8 cellular contexts compared by ENCODE assay signal in the genomic region with DNA sequence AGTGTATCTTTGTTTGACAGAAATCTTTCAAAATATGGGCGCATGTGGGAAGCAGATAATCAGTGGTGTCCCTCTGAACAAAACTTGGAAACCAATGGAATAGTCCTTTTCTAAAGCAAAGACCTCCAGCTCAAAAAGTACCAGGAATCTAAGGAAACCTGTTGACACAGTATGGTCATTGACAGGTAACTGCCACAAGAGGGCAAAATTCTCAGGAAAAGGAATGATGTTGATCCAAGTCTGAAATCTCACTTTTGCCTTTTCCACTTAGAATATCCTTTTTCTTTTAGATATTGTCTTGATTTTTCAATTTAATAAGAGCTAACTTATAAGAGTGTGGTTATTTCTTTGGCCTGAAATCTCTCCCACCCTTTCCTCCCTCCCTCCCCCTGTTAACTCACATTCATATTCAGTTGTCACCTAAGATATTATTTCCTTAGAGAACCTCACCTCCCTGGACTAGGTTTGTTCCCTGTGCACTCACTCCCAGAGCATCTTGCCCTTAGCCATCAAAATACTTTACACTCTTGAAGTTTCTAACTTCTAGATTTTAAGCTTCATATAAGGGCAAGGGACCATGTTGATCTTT. TPM values are rescaled to one million over a fixed set of nuclear protein-coding genes. Genes with fewer than 3 reads are reported as not detected.
A peak's percentile ranks its signal among the peaks of the same experiment; 100 is the strongest.
DNase-seq lines count a peak whose midpoint lies in the region; ATAC-seq, FAIRE-seq and TF ChIP-seq lines count a peak whose summit lies in the region.

No MANE protein-coding gene starts in this region.

- H3K4me3 Mint-ChIP-seq in endothelial cell (ENCODE audit: unreplicated experiment), result no peak overlapping the region

- FAIRE-seq in A204.1 (lab: Jason Lieb, UNC), result peak; percentile 88
- FAIRE-seq in pancreas (lab: Jason Lieb, UNC), result no peak

- no peaks in the 10 kb centered on the region for H3K9me3 Mint-ChIP-seq in endothelial cell (ENCODE audit: unreplicated experiment)

- H3K4me3 ChIP-seq in pancreas, result no peak overlapping the region

- no peak overlapping the region for H3K27ac Mint-ChIP-seq in endothelial cell (ENCODE audit: unreplicated experiment)

- no peaks in the 10 kb centered on the region for H3K36me3 Mint-ChIP-seq in endothelial cell (ENCODE audit: low read depth, unreplicated experiment)

- no peak overlapping the region for H3K27ac ChIP-seq in pancreas

- WGBS in pancreas, 2 donors, result 36 to 37% methylated on average over 1 of the region's 1 CpG

- DNase-seq in NCI-H774 (lab: John Stamatoyannopoulos, UW) (peak; percentile 33), endothelial cell (ENCODE audit: low spot score) (peak; percentile 22), pancreas (no peak), activated T-cell treated with anti-CD3 and anti-CD28 coated beads for 4 hours (no peak)

- TF ChIP-seq CTCF in GM12872 (IDR thresholded peaks at IDR 0.05; ENCODE audit: insufficient read depth, low read depth, low read length) (peak; percentile 70), endothelial cell (IDR thresholded peaks at IDR 0.05; ENCODE audit: unreplicated experiment) (peak; percentile 77), pancreas (IDR thresholded peaks at IDR 0.05) (peak; percentile 24 to 57 (median 41))

- intact Hi-C loops in pancreas (cut with DNase I), result no loop called here

- H3K27me3 Mint-ChIP-seq in endothelial cell (ENCODE audit: unreplicated experiment), result no peaks in the 10 kb centered on the region

- H3K4me1 Mint-ChIP-seq in endothelial cell (ENCODE audit: unreplicated experiment), result no peaks in the 10 kb centered on the region

- no peaks in the 10 kb centered on the region for H3K4me1 ChIP-seq in pancreas

- H3K9me3 ChIP-seq in pancreas, result no peaks in the 10 kb centered on the region

- H3K36me3 ChIP-seq in pancreas, result no peaks in the 10 kb centered on the region

- ATAC-seq in pancreas (peak; percentile 68 to 77 (median 74)), esophagus mucosa (no peak), HG03439 (IDR thresholded peaks at IDR 0.05; ENCODE audit: unreplicated experiment) (no peak)

- no peaks in the 10 kb centered on the region for H3K27me3 ChIP-seq in pancreas

RNA-seq across cellular contexts. Expression of gene BARX1, which starts 59.0 kb away (rescaled TPM):
- 0.51 TPM for total RNA-seq in endothelial cell (ENCODE audit: unreplicated experiment)
- 1 to 10 TPM in 1 of 6 donors, under 1 TPM in 2, not detected in 3; 0.19 to 1.1 (median 0.35) TPM for total RNA-seq in pancreas
- 1 to 10 TPM; 1.2 to 3.7 TPM for polyA plus RNA-seq in pancreas
- total RNA-seq in esophagus mucosa, result 0.12 TPM

Comparison
In these comparisons a context has a peak if more than half of its experiments do, and no peak if none do; other contexts are left out.
1. DNase-seq: peak in NCI-H774 (single experiment) and endothelial cell (single experiment); none in pancreas (0 of 6) and activated T-cell treated with anti-CD3 and anti-CD28 coated beads for 4 hours (single experiment).
2. ATAC-seq: peak in pancreas (4 of 4); none in esophagus mucosa (single experiment) and HG03439 (single experiment).
3. Peak in every context shown above with its lines, with median percentiles within 50 percentile points of each other: CTCF ChIP-seq.